In the genomic region with DNA sequence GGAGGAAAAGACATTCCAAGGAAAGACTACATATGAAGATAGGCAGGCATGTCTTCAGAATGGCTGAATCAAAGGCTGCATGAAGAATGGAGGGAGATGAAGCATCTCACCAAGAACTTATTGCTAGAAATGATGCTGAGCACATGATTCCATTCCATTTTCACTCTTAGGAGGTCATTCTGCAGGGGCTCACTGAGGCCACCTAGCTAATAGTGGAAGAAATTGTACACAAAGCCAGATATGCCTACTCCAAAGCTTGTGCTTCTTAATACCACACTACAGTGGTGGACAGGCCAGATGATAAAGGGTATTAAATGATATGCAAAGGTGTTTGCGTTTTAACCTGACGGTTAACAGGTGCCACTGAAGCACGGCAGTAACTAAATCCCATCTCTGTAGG, we compare ENCODE assay signal across 12 cellular contexts. TPM values are rescaled to one million over a fixed set of nuclear protein-coding genes. Genes with fewer than 3 reads are reported as not detected.
DNase-seq lines count a peak whose midpoint lies in the region; ATAC-seq and TF ChIP-seq lines count a peak whose summit lies in the region.
"Had no signal": no experiment of that assay in that cellular context is flagged by ENCODE, and none has a peak within 500 bp of the region (broad histone marks: within the 10 kb centered on the region; RNA-seq: fewer than 3 reads in every experiment).

No MANE protein-coding gene starts in this region.

- DNase-seq in GM12864 (ENCODE audit: low read depth): no peak
- no peak for DNase-seq in LNCaP clone FGC (ENCODE audit: low read depth)
- no peak for DNase-seq in chondrocyte (ENCODE audit: low spot score)
- DNase-seq in mesenchymal stem cell: peak; percentile 14
- no peak for DNase-seq in NCI-H82 treated with DMSO at 0.1 percent for 48 hours (lab: John Stamatoyannopoulos, UW; ENCODE audit: unreplicated experiment)
- no peak for DNase-seq in superior temporal gyrus (ENCODE audit: extremely low spot score)
- no peak for DNase-seq in ecto neural progenitor cell (ENCODE audit: low spot score)
- DNase-seq: NCI-H187 had no signal

- peaks cover 32 to 75% of the 10 kb centered on the region in 2 experiments for H3K36me3 ChIP-seq in mesenchymal stem cell (ENCODE audit: control insufficient read depth in 1 of 2, insufficient read depth in 2 of 2, low read depth in 1 of 2, low read length in 2 of 2)

- no peak overlapping the region for H2BK12ac ChIP-seq in mesenchymal stem cell (ENCODE audit: low read length in 2 of 2)

- no peak overlapping the region for H2AFZ ChIP-seq in mesenchymal stem cell (ENCODE audit: low read depth, low read length)

- no peak overlapping the region for H3K27ac Mint-ChIP-seq in chondrocyte (ENCODE audit: unreplicated experiment)
- H3K27ac Mint-ChIP-seq: activated T-helper 1 cell treated with anti-CD3 and anti-CD28 coated beads, Interleukin-12 subunit alpha, Interleukin-12 subunit beta, Interleukin-2, Interleukin-4 antibody, amounts not matched to agents 30 ng/mL and 10 ng/mL and 1 ng/mL, durations not matched to agents 14 hours and 24 hours and 36 hours had no signal

- H3K4me3 ChIP-seq in GM12864 (ENCODE audit: low read depth, low read length) (no peak overlapping the region), LNCaP clone FGC (ENCODE audit: low read depth, low read length) (no peak overlapping the region), mesenchymal stem cell (ENCODE audit: insufficient read depth in 1 of 2, low read depth in 1 of 2, low read length in 2 of 2) (no peak overlapping the region)
- H3K4me3 ChIP-seq: lung had no signal

- no peak overlapping the region for H4K91ac ChIP-seq in mesenchymal stem cell (ENCODE audit: low read length)

- no peak overlapping the region for H3K4me2 ChIP-seq in mesenchymal stem cell (ENCODE audit: low read length, poor library complexity, severe bottlenecking)

- no peak overlapping the region for H3K9ac ChIP-seq in mesenchymal stem cell (ENCODE audit: low read length)

- no peaks in the 10 kb centered on the region for H3K27me3 Mint-ChIP-seq in chondrocyte (ENCODE audit: low read depth)

- no peak overlapping the region for H3K14ac ChIP-seq in mesenchymal stem cell (ENCODE audit: low read length in 2 of 2)

- no peak overlapping the region for H3K18ac ChIP-seq in mesenchymal stem cell (ENCODE audit: low read depth in 1 of 2, low read length in 2 of 2)

- H3K79me1 ChIP-seq in mesenchymal stem cell (replicated peaks; ENCODE audit: low read length, poor library complexity, severe bottlenecking): peaks cover 18% of the 10 kb centered on the region

- H2BK5ac ChIP-seq in mesenchymal stem cell (ENCODE audit: low read depth, low read length, poor library complexity, severe bottlenecking): no peak overlapping the region

- WGBS in mesenchymal stem cell: 96% methylated on average over 3 of the region's 3 CpGs

- no peak overlapping the region for H3K4me3 Mint-ChIP-seq in chondrocyte (ENCODE audit: unreplicated experiment)
- H3K4me3 Mint-ChIP-seq: activated T-helper 1 cell treated with anti-CD3 and anti-CD28 coated beads, Interleukin-12 subunit alpha, Interleukin-12 subunit beta, Interleukin-2, Interleukin-4 antibody, amounts not matched to agents 30 ng/mL and 10 ng/mL and 1 ng/mL, durations not matched to agents 14 hours and 24 hours and 36 hours had no signal

- no peak overlapping the region for H3K23ac ChIP-seq in mesenchymal stem cell (ENCODE audit: low read length in 2 of 2)

- H4K8ac ChIP-seq in mesenchymal stem cell (ENCODE audit: low read length): no peak overlapping the region

- no peaks in the 10 kb centered on the region for H3K4me1 ChIP-seq in mesenchymal stem cell (ENCODE audit: control insufficient read depth, insufficient read depth, low read depth, low read length)

- no peak overlapping the region for H3K27ac ChIP-seq in mesenchymal stem cell (ENCODE audit: low read length, poor library complexity, severe bottlenecking)

- H2AK5ac ChIP-seq in mesenchymal stem cell (ENCODE audit: low read length, severe bottlenecking): no peak overlapping the region

- H2BK15ac ChIP-seq in mesenchymal stem cell (ENCODE audit: low read depth, poor library complexity, severe bottlenecking): no peak overlapping the region

- H3K4ac ChIP-seq in mesenchymal stem cell (ENCODE audit: low read depth in 1 of 2, low read length in 2 of 2): no peak overlapping the region

- H3K27me3 ChIP-seq in mesenchymal stem cell (ENCODE audit: control insufficient read depth in 1 of 2, insufficient read depth in 1 of 2, low read length in 2 of 2): no peaks in the 10 kb centered on the region

- no peak for ATAC-seq in GM21360 (IDR thresholded peaks at IDR 0.05; ENCODE audit: unreplicated experiment)

- H3K36me3 Mint-ChIP-seq in chondrocyte (ENCODE audit: low read depth): peaks cover 35% of the 10 kb centered on the region

- peak; percentile 45 for TF ChIP-seq CTCF in GM12864 (IDR thresholded peaks at IDR 0.05; ENCODE audit: low read depth, low read length, missing control alignments)
- TF ChIP-seq CTCF in LNCaP clone FGC (IDR thresholded peaks at IDR 0.05; ENCODE audit: control insufficient read depth, extremely low read depth, insufficient read depth): 0 out of 2 replicates have a peak, but pooled peaks have one; percentile 14
- TF ChIP-seq CTCF in chondrocyte (IDR thresholded peaks at IDR 0.05): peak; percentile 59

- H3K9me3 ChIP-seq in mesenchymal stem cell (ENCODE audit: control insufficient read depth, low read length): no peaks in the 10 kb centered on the region

- no peaks in the 10 kb centered on the region for H3K9me3 Mint-ChIP-seq in chondrocyte (ENCODE audit: low read depth)
- H3K9me3 Mint-ChIP-seq: activated T-helper 1 cell treated with anti-CD3 and anti-CD28 coated beads, Interleukin-12 subunit alpha, Interleukin-12 subunit beta, Interleukin-2, Interleukin-4 antibody, amounts not matched to agents 30 ng/mL and 10 ng/mL and 1 ng/mL, durations not matched to agents 14 hours and 24 hours and 36 hours had no signal

- no peaks in the 10 kb centered on the region for H3K4me1 Mint-ChIP-seq in chondrocyte (ENCODE audit: low read depth)

- no peak overlapping the region for H2BK120ac ChIP-seq in mesenchymal stem cell (ENCODE audit: low read depth, low read length)

RNA-seq across cellular contexts. Expression of gene NDUFA8, which starts 14.7 kb away (rescaled TPM):
- 47.9 to 62.6 TPM (median 49.7 TPM) in 3 replicates for total RNA-seq in chondrocyte
- polyA plus RNA-seq in mesenchymal stem cell (2013, experiment 1 of 2): 86.5 TPM
- polyA plus RNA-seq in mesenchymal stem cell (2013, experiment 2 of 2): 89.6 TPM

RNA-seq across cellular contexts. Expression of gene MORN5, which starts 14.9 kb away (rescaled TPM):
- total RNA-seq in chondrocyte: not detected in 3 replicates
- not detected for polyA plus RNA-seq in mesenchymal stem cell (2013, experiment 1 of 2)
- not detected for polyA plus RNA-seq in mesenchymal stem cell (2013, experiment 2 of 2)
- total RNA-seq: activated T-helper 1 cell treated with anti-CD3 and anti-CD28 coated beads, Interleukin-12 subunit alpha, Interleukin-12 subunit beta, Interleukin-2, Interleukin-4 antibody, amounts not matched to agents 30 ng/mL and 10 ng/mL and 1 ng/mL, durations not matched to agents 14 hours and 24 hours and 36 hours; T-helper 2 cell treated with Interferon-gamma antibody and Interleukin-4, amounts not matched to agents 100 ng/mL and 5 ng/mL, for 36 hours had no signal

RNA-seq across cellular contexts. Expression of gene TTLL11, which starts 51.7 kb away (rescaled TPM):
- total RNA-seq in chondrocyte: 7.1 to 12.8 TPM (median 9.1 TPM) in 3 replicates
- 5.2 TPM for polyA plus RNA-seq in mesenchymal stem cell (2013, experiment 1 of 2)
- polyA plus RNA-seq in mesenchymal stem cell (2013, experiment 2 of 2): 5.5 TPM
